8 cellular contexts compared by ENCODE assay signal in the genomic region with DNA sequence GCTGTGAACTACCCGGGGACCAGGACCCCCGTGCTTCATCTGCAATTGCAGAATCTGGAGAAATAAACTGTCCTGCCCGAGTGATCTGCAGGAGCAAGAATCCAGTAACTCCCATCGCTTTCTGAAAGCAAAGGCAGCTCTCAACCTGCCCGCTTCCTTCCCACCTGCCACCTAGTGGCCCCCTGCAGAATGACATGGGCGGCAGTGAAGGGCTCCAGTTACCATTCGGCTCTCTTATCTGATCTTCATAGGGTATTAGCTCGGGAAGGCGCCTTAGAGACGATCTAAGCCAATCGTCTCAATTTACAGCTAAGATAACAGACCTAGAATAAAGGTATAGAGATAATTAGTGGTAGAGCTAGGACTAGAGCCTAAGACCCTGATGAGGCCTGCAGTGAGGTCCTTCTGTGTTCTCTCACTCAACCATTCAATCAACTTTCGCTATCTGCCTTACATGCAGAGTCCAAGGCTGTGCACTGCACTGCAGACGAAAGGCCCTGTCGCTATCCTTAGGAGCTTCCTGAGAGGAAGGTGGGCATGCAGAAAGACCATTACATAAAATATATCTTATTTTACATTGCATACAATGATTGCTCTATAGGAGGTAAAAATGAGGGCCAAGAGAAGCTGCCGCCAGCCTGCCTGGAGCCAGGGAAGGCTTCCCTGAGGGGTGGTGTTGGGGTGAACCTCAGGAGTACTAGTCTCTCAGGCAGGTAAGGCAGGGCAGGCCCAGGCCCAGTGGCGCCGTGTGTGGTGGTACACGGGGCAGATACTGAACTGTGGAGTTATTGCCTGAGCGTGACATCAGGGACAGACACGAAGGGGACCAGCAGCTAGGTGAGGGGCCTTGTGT. TPM values are rescaled to one million over a fixed set of nuclear protein-coding genes. Genes with fewer than 3 reads are reported as not detected.
DNase-seq lines count a peak whose midpoint lies in the region; ATAC-seq and TF ChIP-seq lines count a peak whose summit lies in the region.

No MANE protein-coding gene starts in this region.

- H4K20me1 ChIP-seq in DND-41 (ENCODE audit: insufficient read depth, low read length), result no peaks in the 10 kb centered on the region

- peak; percentile 98 for TF ChIP-seq CTCF in DND-41 (IDR thresholded peaks at IDR 0.05; ENCODE audit: borderline replicate concordance, extremely low read depth, low read length, poor library complexity, severe bottlenecking)
- peak; percentile 98 for TF ChIP-seq CTCF in HFF-Myc (IDR thresholded peaks at IDR 0.05; ENCODE audit: low read depth, low read length, missing control alignments)
- TF ChIP-seq CTCF in right atrium auricular region (IDR thresholded peaks at IDR 0.05), result peak; percentile 97 to 98

- H3K27ac ChIP-seq in DND-41 (ENCODE audit: low read length) (no peak overlapping the region), right atrium auricular region (no peak overlapping the region)

- peak overlapping the region; percentile 47 for H3K4me2 ChIP-seq in DND-41 (ENCODE audit: insufficient read depth, low read length)

- H3K4me3 ChIP-seq in DND-41 (ENCODE audit: low read depth in 1 of 2, low read length in 2 of 2) (no peak overlapping the region; a peak in 1 of 4 replicates), HFF-Myc (replicated peaks; ENCODE audit: low read depth, low read length) (no peak overlapping the region), right atrium auricular region (no peak overlapping the region), skeletal muscle cell (ENCODE audit: low read depth, low read length) (no peak overlapping the region)

- no peaks in the 10 kb centered on the region for H3K36me3 ChIP-seq in DND-41 (ENCODE audit: insufficient read depth, low read length)
- no peaks in the 10 kb centered on the region for H3K36me3 ChIP-seq in right atrium auricular region

- peaks cover 5% of the 10 kb centered on the region for H3K27me3 ChIP-seq in DND-41 (ENCODE audit: insufficient read depth, low read length, poor library complexity)
- H3K27me3 ChIP-seq in right atrium auricular region, result no peaks in the 10 kb centered on the region

- no peaks in the 10 kb centered on the region for H3K9me3 ChIP-seq in DND-41 (ENCODE audit: insufficient read depth, low read length, severe bottlenecking)
- H3K9me3 ChIP-seq in right atrium auricular region, result no peaks in the 10 kb centered on the region

- H2AFZ ChIP-seq in DND-41 (ENCODE audit: low read depth, low read length), result peak overlapping the region; percentile 80

- no peaks in the 10 kb centered on the region for H3K79me2 ChIP-seq in DND-41 (ENCODE audit: insufficient read depth, low read length)

- ATAC-seq in DND-41 (ENCODE audit: insufficient read depth, low read depth), result peak; percentile 99
- ATAC-seq in HG02571 (IDR thresholded peaks at IDR 0.05; ENCODE audit: unreplicated experiment), result no peak

- H3K4me1 ChIP-seq in DND-41 (ENCODE audit: insufficient read depth, low read length) (peaks cover 9% of the 10 kb centered on the region), right atrium auricular region (peaks cover 0 to 13% of the 10 kb centered on the region in 2 donors)

- H3K9ac ChIP-seq in DND-41 (ENCODE audit: low read depth, low read length), result no peak overlapping the region

- DNase-seq in DND-41 (peak; percentile 85), HFF-Myc (ENCODE audit: extremely low read depth, low read depth) (peak; percentile 63), NCI-H1694 (lab: John Stamatoyannopoulos, UW) (peak; percentile 69), T-helper 2 cell (peak; percentile 55 to 79 (median 70)), anterior cingulate cortex (lab: John Stamatoyannopoulos, UW) (peak; percentile 7 to 87 (median 70)), right atrium auricular region (ENCODE audit: low spot score) (peak; percentile 82), skeletal muscle cell (ENCODE audit: low read depth) (peak; percentile 40)

RNA-seq across cellular contexts. Expression of gene PSMG4, which starts 7.1 kb away (rescaled TPM):
- total RNA-seq in right atrium auricular region, result 10 to 100 TPM in 1 of 2 donors, 1 to 10 TPM in 1; 4.4 to 10.4 TPM

RNA-seq across cellular contexts. Expression of gene TUBB2B, which starts 24.2 kb away (rescaled TPM):
- total RNA-seq in right atrium auricular region, result 1 to 10 TPM; 2.2 to 2.4 TPM
